ENCODE assay signal across 1 cellular context in genomic region chr10:75924309-75924920, GRCh38.
TF ChIP-seq lines count a peak whose summit lies in the region.

No MANE protein-coding gene starts in this region.

TF ChIP-seq in GM23338, 12 proteins besides CTCF, POLR2A, EP300 and RAD21 (continued from another document):
- TF ChIP-seq NANOG (IDR thresholded peaks at IDR 0.05; ENCODE audit: borderline replicate concordance) (no peak), ZNF462 (CRISPR knock-in tag; IDR thresholded peaks at IDR 0.05) (no peak), ZNF331 (CRISPR knock-in tag; IDR thresholded peaks at IDR 0.05; ENCODE audit: low read depth) (no peak), POLR2AphosphoS5 (IDR thresholded peaks at IDR 0.05; ENCODE audit: low read depth) (no peak), EZH2 (IDR thresholded peaks at IDR 0.05; ENCODE audit: low read depth, unreplicated experiment) (no peak), JUNB (IDR thresholded peaks at IDR 0.05; ENCODE audit: unreplicated experiment) (no peak), CREB1 (CRISPR knock-in tag; IDR thresholded peaks at IDR 0.05; ENCODE audit: low read depth) (no peak)
TF ChIP-seq in GM23338: peak in this region for 0.
